28 cellular contexts compared by ENCODE assay signal in the genomic region with DNA sequence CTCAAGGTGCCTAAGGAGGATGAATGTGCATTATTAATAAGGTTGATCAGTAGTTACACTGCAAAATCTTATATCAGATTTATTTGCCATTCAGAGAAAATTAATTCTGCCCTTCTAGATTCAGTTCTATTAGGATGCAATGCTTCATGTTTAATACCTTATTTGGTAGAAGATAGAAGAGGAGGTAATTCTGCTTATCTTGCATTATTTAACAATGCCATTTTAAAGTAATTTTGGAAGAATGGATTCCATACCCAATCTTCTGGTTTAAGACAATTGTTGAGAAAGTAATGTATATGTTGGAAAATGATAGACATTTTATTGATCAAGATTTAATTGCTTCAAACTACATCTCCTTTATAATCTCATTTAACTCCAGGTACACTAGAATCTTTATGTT.
"Had no signal": no experiment of that assay in that cellular context is flagged by ENCODE, and none has a peak within 500 bp of the region (broad histone marks: within the 10 kb centered on the region; RNA-seq: fewer than 3 reads in every experiment).

No MANE protein-coding gene starts in this region.

- DNase-seq: natural killer cell; occipital lobe; ovary; posterior cingulate gyrus; psoas muscle; right cardiac atrium; spleen; stimulated activated CD4-positive, alpha-beta T cell treated with anti-CD3 and anti-CD28 coated beads, Interleukin-12 subunit alpha, Interleukin-12 subunit beta, amount 100 ng/mL, for 4 hours; stimulated activated CD4-positive, alpha-beta T cell treated with anti-CD3 and anti-CD28 coated beads, Interleukin-1b, Interleukin-23, amount 100 ng/mL, for 48 hours; stimulated activated CD4-positive, alpha-beta T cell treated with anti-CD3 and anti-CD28 coated beads, Interleukin-4, amount 100 ng/mL, for 1 hour; stimulated activated CD4-positive, alpha-beta T cell treated with anti-CD3 and anti-CD28 coated beads, Interleukin-4, amount 100 ng/mL, for 4 hours; stimulated activated CD8-positive, alpha-beta memory T cell treated with anti-CD3 and anti-CD28 coated beads, Interleukin-4, amount 100 ng/mL, for 48 hours; stimulated activated naive CD4-positive, alpha-beta T cell; stimulated activated naive CD8-positive, alpha-beta T cell treated with anti-CD3 and anti-CD28 coated beads, Interleukin-15, amount 100 ng/mL, for 72 hours; stimulated activated naive CD8-positive, alpha-beta T cell treated with anti-CD3 and anti-CD28 coated beads, Interleukin-15, Interleukin-2, amounts not matched to agents 100 U/mL and 50 U/mL, for 24 hours; substantia nigra; testis; tibial artery; transverse colon; upper lobe of right lung; uterus had no signal

- H2AFZ ChIP-seq: neural progenitor cell, parathyroid adenoma had no signal

- H3K27ac ChIP-seq: neural progenitor cell, ovary, parathyroid adenoma, psoas muscle, skin epidermis, spleen, suprapubic skin, testis, tibial artery, transverse colon, upper lobe of right lung, uterus had no signal

- H3K9ac ChIP-seq: neural progenitor cell, parathyroid adenoma had no signal

- H3K9me3 ChIP-seq: ovary, psoas muscle, suprapubic skin, testis, tibial artery, transverse colon, upper lobe of right lung, uterus had no signal

- ATAC-seq: natural killer cell; psoas muscle; right cardiac atrium; sciatic nerve; stimulated activated memory B cell treated with anti-CD40 and anti-IgM and Interleukin-4, amounts not matched to agents 10 μg/mL and 1 μg/mL and 100 μg/mL, for 72 hours; stimulated activated naive CD8-positive, alpha-beta T cell treated with anti-CD3 and anti-CD28 coated beads, Interleukin-15, amount 100 ng/mL, for 72 hours; stimulated activated naive CD8-positive, alpha-beta T cell treated with anti-CD3 and anti-CD28 coated beads, Interleukin-15, Interleukin-2, amounts not matched to agents 100 U/mL and 50 U/mL, for 24 hours; upper lobe of right lung had no signal

- H3K4me1 ChIP-seq: parathyroid adenoma, psoas muscle, spleen, suprapubic skin, testis, upper lobe of right lung, uterus had no signal

- H3K79me2 ChIP-seq: parathyroid adenoma had no signal

- H3K4me2 ChIP-seq: neural progenitor cell, smooth muscle cell had no signal

- H3K27me3 ChIP-seq: neural progenitor cell, ovary, spleen, suprapubic skin, testis, tibial artery, transverse colon, upper lobe of right lung, uterus had no signal

- H3K36me3 ChIP-seq: neural progenitor cell, ovary, spleen, suprapubic skin, tibial artery, transverse colon, upper lobe of right lung, uterus had no signal

- H3K4me3 ChIP-seq: neural progenitor cell, ovary, psoas muscle, skin epidermis, smooth muscle cell, spleen, suprapubic skin, testis, tibial artery, transverse colon, upper lobe of right lung, uterus had no signal
